In the genomic region with DNA sequence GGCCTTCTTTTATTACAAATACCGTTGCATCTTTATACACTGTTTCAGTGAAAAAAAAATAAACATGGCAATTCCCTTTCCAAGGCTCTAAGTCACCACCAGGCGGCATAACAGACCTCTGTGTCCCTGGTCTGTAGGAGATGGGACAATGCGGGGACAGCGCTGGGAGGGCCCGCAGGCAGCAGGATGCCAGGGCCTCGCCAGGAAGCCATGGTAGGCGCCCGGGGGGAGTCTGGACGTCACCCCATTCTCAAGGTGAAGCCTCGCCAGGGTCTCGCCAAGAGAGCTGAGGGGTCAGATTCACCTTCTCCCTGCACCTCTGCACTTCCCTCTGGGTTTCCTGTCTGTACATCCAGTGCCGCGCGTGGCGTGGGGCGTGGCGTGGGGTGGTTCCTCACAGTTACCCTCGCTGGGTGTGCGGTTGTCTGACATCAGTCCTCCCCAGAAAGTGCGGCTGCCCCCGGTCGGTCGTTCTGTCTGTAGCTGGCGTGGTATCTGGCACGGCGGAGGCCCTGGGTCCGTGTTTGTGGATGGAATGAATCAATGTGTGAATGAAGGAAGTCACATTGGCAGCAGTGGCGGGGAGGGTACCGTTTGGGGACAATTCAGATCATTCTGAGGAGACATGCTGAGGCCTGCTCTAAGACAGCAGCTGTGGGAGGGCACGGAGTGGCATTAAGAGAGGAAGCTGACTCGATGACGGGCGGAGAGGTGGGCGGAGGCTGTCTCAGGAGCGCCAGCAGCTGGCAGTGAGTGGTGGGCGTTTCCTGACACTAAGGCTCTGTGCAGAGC, we compare ENCODE assay signal across 8 cellular contexts.
DNase-seq lines count a peak whose midpoint lies in the region; ATAC-seq lines count a peak whose summit lies in the region.

No MANE protein-coding gene starts in this region.

- DNase-seq in DMS153 treated with DMSO at 0.1 percent for 48 hours (lab: John Stamatoyannopoulos, UW; ENCODE audit: unreplicated experiment), result peak; percentile 86
- DNase-seq in NCI-H524 treated with DMSO at 0.1 percent for 48 hours (lab: John Stamatoyannopoulos, UW), result peak; percentile 61
- DNase-seq in activated CD4-positive, alpha-beta T cell treated with anti-CD3 and anti-CD28 coated beads, Interleukin-2, amount 50 U/mL, for 4 hours, result peak; percentile 94 to 97
- DNase-seq in effector CD4-positive, alpha-beta T cell, result peak; percentile 92
- DNase-seq in midbrain (lab: John Stamatoyannopoulos, UW), result peak; percentile 50
- DNase-seq in stimulated activated CD8-positive, alpha-beta memory T cell treated with anti-CD3 and anti-CD28 coated beads, Interleukin-2, amount 100 ng/mL, for 48 hours (ENCODE audit: low read depth in 2 of 2), result peak; percentile 72 to 81
- DNase-seq in cortex of kidney (lab: John Stamatoyannopoulos, UW), result no peak

- peak; percentile 21 for ATAC-seq in HG03108 (IDR thresholded peaks at IDR 0.05; ENCODE audit: unreplicated experiment)
